Comparison of ENCODE assay signal across 8 cellular contexts in the genomic region with DNA sequence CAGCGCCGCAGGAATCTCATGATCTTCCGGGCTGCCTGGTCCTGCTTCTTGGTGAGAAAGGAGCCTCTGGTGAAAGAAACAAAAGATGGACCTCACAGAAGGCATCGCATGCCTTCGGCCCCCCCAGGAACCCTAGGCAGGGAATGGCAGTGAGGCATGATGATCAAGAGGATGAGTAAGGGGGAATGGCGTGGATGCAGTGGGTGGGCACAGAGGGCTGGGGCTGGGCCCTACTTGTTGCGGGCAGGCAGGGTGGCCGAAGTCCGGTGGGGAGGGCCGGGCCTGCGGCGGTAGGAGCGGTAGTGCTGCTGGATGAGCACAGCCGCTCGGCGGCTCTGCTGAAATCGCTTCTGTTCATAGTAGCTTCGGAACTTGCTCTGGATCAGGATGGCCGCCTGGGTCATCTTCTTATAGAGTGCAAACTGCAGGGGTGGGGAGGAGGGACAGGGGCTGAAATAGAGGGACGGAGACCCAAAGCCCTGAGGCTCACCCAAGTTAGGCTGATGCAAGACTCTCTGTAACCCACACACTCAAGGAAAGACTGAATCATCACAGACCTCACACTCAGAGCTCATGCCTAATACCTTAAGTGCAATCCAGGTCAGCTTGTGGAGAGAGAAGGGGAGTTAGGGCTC. TPM values are rescaled to one million over a fixed set of nuclear protein-coding genes. Genes with fewer than 3 reads are reported as not detected.
DNase-seq lines count a peak whose midpoint lies in the region; ATAC-seq and TF ChIP-seq lines count a peak whose summit lies in the region.

No MANE protein-coding gene starts in this region.

- no peak for ATAC-seq in stimulated activated naive B cell treated with anti-CD40 and anti-IgM and Interleukin-4, amounts not matched to agents 10 μg/mL and 1 μg/mL and 100 μg/mL, for 72 hours (replicated peaks)
- ATAC-seq in GM19467 (IDR thresholded peaks at IDR 0.05; ENCODE audit: unreplicated experiment) = no peak

- no peaks in the 10 kb centered on the region for H3K27me3 Mint-ChIP-seq in activated T-helper 2 cell treated with anti-CD3 and anti-CD28 coated beads, Interferon-gamma antibody, Interleukin-2, Interleukin-4, amounts not matched to agents 10 μg/mL and 5 μg/mL and 100 μg/mL, durations not matched to agents 14 hours and 24 hours and 36 hours (ENCODE audit: low read depth)
- no peaks in the 10 kb centered on the region for H3K27me3 Mint-ChIP-seq in stimulated activated naive B cell treated with anti-CD40 and anti-IgM and Interleukin-4, amounts not matched to agents 10 μg/mL and 1 μg/mL and 100 μg/mL, for 72 hours

- no peak overlapping the region for H3K4me3 Mint-ChIP-seq in activated T-helper 2 cell treated with anti-CD3 and anti-CD28 coated beads, Interferon-gamma antibody, Interleukin-2, Interleukin-4, amounts not matched to agents 10 μg/mL and 5 μg/mL and 100 μg/mL, durations not matched to agents 14 hours and 24 hours and 36 hours (ENCODE audit: low read depth)
- H3K4me3 Mint-ChIP-seq in stimulated activated naive B cell treated with anti-CD40 and anti-IgM and Interleukin-4, amounts not matched to agents 10 μg/mL and 1 μg/mL and 100 μg/mL, for 72 hours = no peak overlapping the region

- H3K27ac Mint-ChIP-seq in activated T-helper 2 cell treated with anti-CD3 and anti-CD28 coated beads, Interferon-gamma antibody, Interleukin-2, Interleukin-4, amounts not matched to agents 10 μg/mL and 5 μg/mL and 100 μg/mL, durations not matched to agents 14 hours and 24 hours and 36 hours = no peak overlapping the region
- no peak overlapping the region for H3K27ac Mint-ChIP-seq in stimulated activated naive B cell treated with anti-CD40 and anti-IgM and Interleukin-4, amounts not matched to agents 10 μg/mL and 1 μg/mL and 100 μg/mL, for 72 hours

- peak overlapping the region; percentile 79 for H3K4me3 ChIP-seq in iPS-11a (ENCODE audit: low read depth, low read length)

- H3K36me3 Mint-ChIP-seq in activated T-helper 2 cell treated with anti-CD3 and anti-CD28 coated beads, Interferon-gamma antibody, Interleukin-2, Interleukin-4, amounts not matched to agents 10 μg/mL and 5 μg/mL and 100 μg/mL, durations not matched to agents 14 hours and 24 hours and 36 hours (ENCODE audit: low read depth) = peaks cover 33% of the 10 kb centered on the region
- peaks cover 46 to 47% of the 10 kb centered on the region in 2 donors for H3K36me3 Mint-ChIP-seq in stimulated activated naive B cell treated with anti-CD40 and anti-IgM and Interleukin-4, amounts not matched to agents 10 μg/mL and 1 μg/mL and 100 μg/mL, for 72 hours

- TF ChIP-seq CTCF in AG09319 (IDR thresholded peaks at IDR 0.05; ENCODE audit: low read depth, low read length) = no peak

- peaks cover 35% of the 10 kb centered on the region for H3K4me1 Mint-ChIP-seq in activated T-helper 2 cell treated with anti-CD3 and anti-CD28 coated beads, Interferon-gamma antibody, Interleukin-2, Interleukin-4, amounts not matched to agents 10 μg/mL and 5 μg/mL and 100 μg/mL, durations not matched to agents 14 hours and 24 hours and 36 hours (ENCODE audit: low read depth)
- H3K4me1 Mint-ChIP-seq in stimulated activated naive B cell treated with anti-CD40 and anti-IgM and Interleukin-4, amounts not matched to agents 10 μg/mL and 1 μg/mL and 100 μg/mL, for 72 hours = peaks cover 17 to 25% of the 10 kb centered on the region in 2 donors

- DNase-seq in AG09319 (ENCODE audit: extremely low read depth, low read depth) (peak; percentile 89), HK-2 (ENCODE audit: unreplicated experiment) (peak; percentile 83), NCI-H526 (lab: John Stamatoyannopoulos, UW) (no peak)
- peak; percentile 22 for DNase-seq in activated T-helper 2 cell treated with anti-CD3 and anti-CD28 coated beads, Interferon-gamma antibody, Interleukin-2, Interleukin-4, amounts not matched to agents 10 μg/mL and 5 μg/mL and 100 μg/mL, durations not matched to agents 14 hours and 24 hours and 36 hours (ENCODE audit: low spot score)
- DNase-seq in stimulated activated CD8-positive, alpha-beta memory T cell treated with anti-CD3 and anti-CD28 coated beads, Interleukin-12 subunit alpha, Interleukin-12 subunit beta, amount 100 ng/mL, for 4 hours (ENCODE audit: low read depth) = peak; percentile 18
- no peak for DNase-seq in stimulated activated naive B cell treated with anti-CD40 and anti-IgM and Interleukin-4, amounts not matched to agents 10 μg/mL and 1 μg/mL and 100 μg/mL, for 72 hours

- intact Hi-C loops in activated T-helper 2 cell treated with anti-CD3 and anti-CD28 coated beads, Interferon-gamma antibody, Interleukin-2, Interleukin-4, amounts not matched to agents 10 μg/mL and 5 μg/mL and 100 μg/mL, durations not matched to agents 14 hours and 24 hours and 36 hours (cut with micrococcal nuclease) = loop anchor here (2.0 kb wide), 1 partner anchor 18 kb away; the partner anchor contains the start of gene CAMTA2

- no peaks in the 10 kb centered on the region for H3K9me3 Mint-ChIP-seq in activated T-helper 2 cell treated with anti-CD3 and anti-CD28 coated beads, Interferon-gamma antibody, Interleukin-2, Interleukin-4, amounts not matched to agents 10 μg/mL and 5 μg/mL and 100 μg/mL, durations not matched to agents 14 hours and 24 hours and 36 hours
- no peaks in the 10 kb centered on the region for H3K9me3 Mint-ChIP-seq in stimulated activated naive B cell treated with anti-CD40 and anti-IgM and Interleukin-4, amounts not matched to agents 10 μg/mL and 1 μg/mL and 100 μg/mL, for 72 hours

RNA-seq across cellular contexts. Expression of gene SPAG7, which starts 1.4 kb away (rescaled TPM):
- total RNA-seq in activated T-helper 2 cell treated with anti-CD3 and anti-CD28 coated beads, Interferon-gamma antibody, Interleukin-2, Interleukin-4, amounts not matched to agents 10 μg/mL and 5 μg/mL and 100 μg/mL, durations not matched to agents 14 hours and 24 hours and 36 hours = 66.5 and 70.4 TPM in 2 replicates

RNA-seq across cellular contexts. Expression of gene ENO3, which starts 18.1 kb away (rescaled TPM):
- 45.7 and 47.9 TPM in 2 replicates for total RNA-seq in activated T-helper 2 cell treated with anti-CD3 and anti-CD28 coated beads, Interferon-gamma antibody, Interleukin-2, Interleukin-4, amounts not matched to agents 10 μg/mL and 5 μg/mL and 100 μg/mL, durations not matched to agents 14 hours and 24 hours and 36 hours

RNA-seq across cellular contexts. Expression of gene CAMTA2, which starts 18.4 kb away (rescaled TPM):
- 90.2 and 92.3 TPM in 2 replicates for total RNA-seq in activated T-helper 2 cell treated with anti-CD3 and anti-CD28 coated beads, Interferon-gamma antibody, Interleukin-2, Interleukin-4, amounts not matched to agents 10 μg/mL and 5 μg/mL and 100 μg/mL, durations not matched to agents 14 hours and 24 hours and 36 hours

RNA-seq across cellular contexts. Expression of gene PFN1, which starts 20.7 kb away (rescaled TPM):
- total RNA-seq in activated T-helper 2 cell treated with anti-CD3 and anti-CD28 coated beads, Interferon-gamma antibody, Interleukin-2, Interleukin-4, amounts not matched to agents 10 μg/mL and 5 μg/mL and 100 μg/mL, durations not matched to agents 14 hours and 24 hours and 36 hours = 1,460 and 1,475 TPM in 2 replicates

RNA-seq across cellular contexts. Expression of gene INCA1, which starts 28.3 kb away (rescaled TPM):
- total RNA-seq in activated T-helper 2 cell treated with anti-CD3 and anti-CD28 coated beads, Interferon-gamma antibody, Interleukin-2, Interleukin-4, amounts not matched to agents 10 μg/mL and 5 μg/mL and 100 μg/mL, durations not matched to agents 14 hours and 24 hours and 36 hours = 0.43 and 0.53 TPM in 2 replicates

Comparison
In these comparisons a context has a peak if more than half of its experiments do, and no peak if none do; other contexts are left out.
1. DNase-seq: peak in AG09319 (single experiment), HK-2 (single experiment), activated T-helper 2 cell treated with anti-CD3 and anti-CD28 coated beads, Interferon-gamma antibody, Interleukin-2, Interleukin-4, amounts not matched to agents 10 μg/mL and 5 μg/mL and 100 μg/mL, durations not matched to agents 14 hours and 24 hours and 36 hours (single experiment) and stimulated activated CD8-positive, alpha-beta memory T cell treated with anti-CD3 and anti-CD28 coated beads, Interleukin-12 subunit alpha, Interleukin-12 subunit beta, amount 100 ng/mL, for 4 hours (single experiment); none in NCI-H526 (0 of 2) and stimulated activated naive B cell treated with anti-CD40 and anti-IgM and Interleukin-4, amounts not matched to agents 10 μg/mL and 1 μg/mL and 100 μg/mL, for 72 hours (single experiment).